In the genomic region with DNA sequence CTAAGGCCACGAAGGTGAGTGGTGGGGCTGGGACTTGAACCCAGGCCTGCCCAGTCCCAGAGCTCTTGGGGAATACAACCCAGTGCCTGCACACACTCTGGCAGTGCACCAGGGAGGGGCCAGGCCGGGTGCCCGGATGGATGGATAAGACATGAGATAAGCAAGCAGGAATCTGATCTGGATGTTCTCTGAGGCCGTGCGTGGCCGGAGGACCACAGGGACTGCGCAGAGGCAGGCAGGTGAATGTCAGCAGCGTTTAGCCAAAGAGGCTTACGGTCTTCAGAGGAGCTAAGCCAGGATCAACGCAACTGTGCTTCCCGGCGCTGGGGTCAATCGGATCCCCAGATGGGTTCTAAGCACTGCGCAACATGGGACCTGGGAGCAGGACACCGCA, we compare ENCODE assay signal across 8 cellular contexts. TPM values are rescaled to one million over a fixed set of nuclear protein-coding genes. Genes with fewer than 3 reads are reported as not detected.
DNase-seq lines count a peak whose midpoint lies in the region; ATAC-seq and TF ChIP-seq lines count a peak whose summit lies in the region.

No MANE protein-coding gene starts in this region.

- H3K27me3 ChIP-seq in mesenchymal stem cell (ENCODE audit: control insufficient read depth in 1 of 2, insufficient read depth in 1 of 2, low read length in 2 of 2) = no peaks in the 10 kb centered on the region

- 63% methylated on average over 14 of the region's 15 CpGs for WGBS in mesenchymal stem cell

- peak overlapping the region; percentile 83 to 95 (median 92) for H3K4me3 Mint-ChIP-seq in IgD-negative memory B cell
- H3K4me3 Mint-ChIP-seq in MCF 10A (ENCODE audit: unreplicated experiment) = peak overlapping the region; percentile 83

- no TSS peak for BruUV-seq in MCF 10A (replicated peaks; lab: Mats Ljungman, UMichigan)

- peak overlapping the region; percentile 89 for H3K27ac ChIP-seq in mesenchymal stem cell (ENCODE audit: low read length, poor library complexity, severe bottlenecking)

- H3K9me3 ChIP-seq in mesenchymal stem cell (ENCODE audit: control insufficient read depth, low read length) = no peaks in the 10 kb centered on the region

- peak overlapping the region; percentile 63 for H2BK5ac ChIP-seq in mesenchymal stem cell (ENCODE audit: low read depth, low read length, poor library complexity, severe bottlenecking)

- H3K4me1 ChIP-seq in mesenchymal stem cell (ENCODE audit: control insufficient read depth, insufficient read depth, low read depth, low read length) = peaks cover 33% of the 10 kb centered on the region

- no peak overlapping the region for H2BK120ac ChIP-seq in mesenchymal stem cell (ENCODE audit: low read depth, low read length)

- H3K79me1 ChIP-seq in mesenchymal stem cell (replicated peaks; ENCODE audit: low read length, poor library complexity, severe bottlenecking) = no peaks in the 10 kb centered on the region

- peak overlapping the region; percentile 7 to 88 for H3K18ac ChIP-seq in mesenchymal stem cell (ENCODE audit: low read depth in 1 of 2, low read length in 2 of 2)

- H3K4me1 Mint-ChIP-seq in IgD-negative memory B cell = peaks cover 18 to 36% (median 31%) of the 10 kb centered on the region in 3 donors
- peaks cover 25% of the 10 kb centered on the region for H3K4me1 Mint-ChIP-seq in MCF 10A (ENCODE audit: insufficient read depth, unreplicated experiment)

- no peak for TF ChIP-seq CTCF in AG10803 (conservative IDR thresholded peaks at IDR 0.05; ENCODE audit: low read length)
- no peak for TF ChIP-seq CTCF in MCF 10A (IDR thresholded peaks at IDR 0.05; ENCODE audit: unreplicated experiment)

- no peaks in the 10 kb centered on the region for H3K36me3 Mint-ChIP-seq in IgD-negative memory B cell
- H3K36me3 Mint-ChIP-seq in MCF 10A (ENCODE audit: insufficient read depth, unreplicated experiment) = peaks cover 20% of the 10 kb centered on the region

- H3K27ac Mint-ChIP-seq in IgD-negative memory B cell = peak overlapping the region; percentile 94 to 97 (median 96)
- H3K27ac Mint-ChIP-seq in MCF 10A (ENCODE audit: low read depth, unreplicated experiment) = peak overlapping the region; percentile 94

- POLR2A ChIA-PET in MCF 10A (lab: Yijun Ruan, JAX) = interaction anchor here (4.0 kb wide), 1 partner anchor 28 kb away, joined by 17 read pairs; no protein-coding TSS in a partner anchor

- peak; percentile 55 for DNase-seq in AG10803 (ENCODE audit: low read depth)
- DNase-seq in MCF 10A (ENCODE audit: unreplicated experiment) = peak; percentile 14
- peak; percentile 49 for DNase-seq in mesenchymal stem cell
- no peak for DNase-seq in iPS-NIHi7 (ENCODE audit: extremely low spot score)

- H2AK5ac ChIP-seq in mesenchymal stem cell (ENCODE audit: low read length, severe bottlenecking) = peak overlapping the region; percentile 88

- H3K36me3 ChIP-seq in mesenchymal stem cell (ENCODE audit: control insufficient read depth in 1 of 2, insufficient read depth in 2 of 2, low read depth in 1 of 2, low read length in 2 of 2) = peaks cover 3 to 34% of the 10 kb centered on the region in 2 experiments

- H3K4me3 ChIP-seq in AG10803 (ENCODE audit: low read length) (peak overlapping the region; percentile 69), mesenchymal stem cell (ENCODE audit: insufficient read depth in 1 of 2, low read depth in 1 of 2, low read length in 2 of 2) (peak overlapping the region; percentile 79 to 88)

- ATAC-seq in GM21367 (IDR thresholded peaks at IDR 0.05; ENCODE audit: unreplicated experiment) (no peak), GM18907 (IDR thresholded peaks at IDR 0.05; ENCODE audit: unreplicated experiment) (no peak), GM18505 (IDR thresholded peaks at IDR 0.05; ENCODE audit: unreplicated experiment) (no peak)

- intact Hi-C loops in MCF 10A (cut with micrococcal nuclease) = no loop called here

- no peak overlapping the region for H2BK15ac ChIP-seq in mesenchymal stem cell (ENCODE audit: low read depth, poor library complexity, severe bottlenecking)

- H4K8ac ChIP-seq in mesenchymal stem cell (ENCODE audit: low read length) = no peak overlapping the region

- CTCF ChIA-PET in MCF 10A (lab: Yijun Ruan, JAX) = interaction anchor here (0.6 kb wide), 1 partner anchor 190 kb away, joined by 3 read pairs; no protein-coding TSS in a partner anchor

- H2BK12ac ChIP-seq in mesenchymal stem cell (ENCODE audit: low read length in 2 of 2) = no peak overlapping the region

- H3K23ac ChIP-seq in mesenchymal stem cell (ENCODE audit: low read length in 2 of 2) = no peak overlapping the region

- no peak for TF ChIP-seq POLR2A in GM18505 (IDR thresholded peaks at IDR 0.05; ENCODE audit: borderline replicate concordance, extremely low read depth, insufficient read depth, insufficient read length)

- no peaks in the 10 kb centered on the region for H3K9me3 Mint-ChIP-seq in IgD-negative memory B cell
- no peaks in the 10 kb centered on the region for H3K9me3 Mint-ChIP-seq in MCF 10A (ENCODE audit: unreplicated experiment)

- H2AFZ ChIP-seq in mesenchymal stem cell (ENCODE audit: low read depth, low read length) = no peak overlapping the region

- H3K14ac ChIP-seq in mesenchymal stem cell (ENCODE audit: low read length in 2 of 2) = no peak overlapping the region

- H3K27me3 Mint-ChIP-seq in IgD-negative memory B cell (no peaks in the 10 kb centered on the region), MCF 10A (ENCODE audit: insufficient read depth, unreplicated experiment) (no peaks in the 10 kb centered on the region)

- peak overlapping the region; percentile 90 to 94 for H3K4ac ChIP-seq in mesenchymal stem cell (ENCODE audit: low read depth in 1 of 2, low read length in 2 of 2)

- peak overlapping the region; percentile 94 for H3K9ac ChIP-seq in mesenchymal stem cell (ENCODE audit: low read length)

- peak overlapping the region; percentile 77 for H3K4me2 ChIP-seq in mesenchymal stem cell (ENCODE audit: low read length, poor library complexity, severe bottlenecking)

- peak overlapping the region; percentile 81 for H4K91ac ChIP-seq in mesenchymal stem cell (ENCODE audit: low read length)

RNA-seq across cellular contexts. Expression of a gene that starts 1.5 kb away (rescaled TPM):
- 2.8 TPM for polyA plus RNA-seq in IgD-negative memory B cell
- 58.2 and 68.6 TPM in 2 replicates for total RNA-seq in MCF 10A (2022)
- 20.5 TPM for polyA plus RNA-seq in mesenchymal stem cell (2013, experiment 1 of 2)
- 20.3 TPM for polyA plus RNA-seq in mesenchymal stem cell (2013, experiment 2 of 2)

RNA-seq across cellular contexts. Expression of a gene that starts 21.5 kb away (rescaled TPM):
- 19.5 TPM for polyA plus RNA-seq in IgD-negative memory B cell
- 26.6 and 28.1 TPM in 2 replicates for total RNA-seq in MCF 10A (2022)
- 18.1 TPM for polyA plus RNA-seq in mesenchymal stem cell (2013, experiment 1 of 2)
- 17.4 TPM for polyA plus RNA-seq in mesenchymal stem cell (2013, experiment 2 of 2)

RNA-seq across cellular contexts. Expression of a gene that starts 56.2 kb away (rescaled TPM):
- not detected for polyA plus RNA-seq in IgD-negative memory B cell
- not detected in 2 replicates for total RNA-seq in MCF 10A (2022)
- polyA plus RNA-seq in mesenchymal stem cell (2013, experiment 1 of 2) = not detected
- not detected for polyA plus RNA-seq in mesenchymal stem cell (2013, experiment 2 of 2)
